Comparison of ENCODE assay signal across 18 cellular contexts in genomic region chr1:77228836-77229235, GRCh38. TPM values are rescaled to one million over a fixed set of nuclear protein-coding genes. Genes with fewer than 3 reads are reported as not detected.
DNase-seq lines count a peak whose midpoint lies in the region; ATAC-seq and TF ChIP-seq lines count a peak whose summit lies in the region.
"Had no signal": no experiment of that assay in that cellular context is flagged by ENCODE, and none has a peak within 500 bp of the region (broad histone marks: within the 10 kb centered on the region; RNA-seq: fewer than 3 reads in every experiment).

No MANE protein-coding gene starts in this region.

- H3K4me3 ChIP-seq in retinal pigment epithelial cell (ENCODE audit: low read length) (no peak overlapping the region), lower leg skin (ENCODE audit: low read depth, poor library complexity, severe bottlenecking) (no peak overlapping the region)
- H3K4me3 ChIP-seq: MG63 had no signal

- no peak for TF ChIP-seq POLR2A in lower leg skin (IDR thresholded peaks at IDR 0.05)

- intact Hi-C loops in lower leg skin (cut with DNase I; ENCODE audit: low total_unique reads) = no loop called here

- no peak for ATAC-seq in HG02798 (IDR thresholded peaks at IDR 0.05; ENCODE audit: poor library complexity, unreplicated experiment)
- ATAC-seq: CD8-positive, alpha-beta T cell; PC-3 had no signal

- no peak for TF ChIP-seq CTCF in retinal pigment epithelial cell (conservative IDR thresholded peaks at IDR 0.05; ENCODE audit: low read depth, low read length)
- TF ChIP-seq CTCF in lower leg skin (IDR thresholded peaks at IDR 0.05) = no peak

- DNase-seq in DMS53 (lab: John Stamatoyannopoulos, UW) (peak; percentile 23), DMS53 treated with DMSO at 0.1 percent for 48 hours (lab: John Stamatoyannopoulos, UW; ENCODE audit: unreplicated experiment) (no peak), KG1 (lab: John Stamatoyannopoulos, UW) (peak; percentile 4), dermis blood vessel endothelial cell (peak; percentile 35), retinal pigment epithelial cell (ENCODE audit: low read depth) (peak; percentile 97), lower leg skin (ENCODE audit: low spot score in 2 of 2) (no peak), middle frontal gyrus (ENCODE audit: extremely low spot score, low spot score) (no peak)
- DNase-seq: 8988T; CD8-positive, alpha-beta T cell; DMS153; HFFc6; MG63; NCI-H1092; NCI-H2107; NCI-H526 treated with DMSO at 0.1 percent for 48 hours; PC-3; T-helper 1 cell had no signal

RNA-seq across cellular contexts. Expression of gene PIGK, which starts 9.6 kb away (rescaled TPM):
- total RNA-seq in dermis blood vessel endothelial cell = 30.6 and 69.4 TPM in 2 replicates
- 10 to 100 TPM in 2 of 4 donors, 1 to 10 TPM in 2; 5.1 to 21.1 (median 7.7) TPM for total RNA-seq in lower leg skin

RNA-seq across cellular contexts. Expression of gene AK5, which starts 53.0 kb away (rescaled TPM):
- total RNA-seq in dermis blood vessel endothelial cell (20.1 and 40.3 TPM in 2 replicates), lower leg skin (1 to 10 TPM in 3 of 4 donors, under 1 TPM in 1; 0.08 to 2.6 (median 1.7) TPM)

Comparison
In these comparisons a context has a peak if more than half of its experiments do, and no peak if none do; other contexts are left out.
1. DNase-seq: peak in DMS53 (single experiment), KG1 (single experiment), dermis blood vessel endothelial cell (single experiment) and retinal pigment epithelial cell (single experiment); none in DMS53 treated with DMSO at 0.1 percent for 48 hours (single experiment), lower leg skin (0 of 2) and middle frontal gyrus (single experiment).